Comparison of ENCODE assay signal across 20 cellular contexts in genomic region chr5:3000631-3001030, GRCh38.
"Had no signal": no experiment of that assay in that cellular context is flagged by ENCODE, and none has a peak within 500 bp of the region (broad histone marks: within the 10 kb centered on the region; RNA-seq: fewer than 3 reads in every experiment).

No MANE protein-coding gene starts in this region.

- H3K4me1 Mint-ChIP-seq: IgD-negative memory B cell had no signal

- H3K4me3 Mint-ChIP-seq: IgD-negative memory B cell had no signal

- H3K27me3 Mint-ChIP-seq: IgD-negative memory B cell had no signal

- H3K27ac Mint-ChIP-seq: IgD-negative memory B cell had no signal

- ATAC-seq: HepG2, K562 had no signal

- DNase-seq: Kasumi-1, MM.1S, NCI-H1092 treated with DMSO at 0.1 percent for 48 hours, NCI-H1436, NCI-H187, NCI-H2029, NCI-H2081 treated with DMSO at 0.1 percent for 48 hours, NCI-H2171, NCI-H226, NCI-H446, NCI-H510A, NCI-H524 treated with DMSO at 0.1 percent for 48 hours, NCI-H69, NCI-H774, Right ventricle myocardium superior, RPMI8226, SIG-M5 had no signal
